In genomic region chr12:116717466-116718457, GRCh38 we compare ENCODE assay signal across 10 cellular contexts. TPM values are rescaled to one million over a fixed set of nuclear protein-coding genes. Genes with fewer than 3 reads are reported as not detected.
DNase-seq lines count a peak whose midpoint lies in the region; FAIRE-seq and TF ChIP-seq lines count a peak whose summit lies in the region.
"Had no signal": no experiment of that assay in that cellular context is flagged by ENCODE, and none has a peak within 500 bp of the region (broad histone marks: within the 10 kb centered on the region; RNA-seq: fewer than 3 reads in every experiment).

No MANE protein-coding gene starts in this region.

- POLR2A ChIA-PET in endothelial cell of umbilical vein (lab: Charles Lee), result no interaction called here

- TF ChIP-seq CTCF in endothelial cell of umbilical vein (IDR thresholded peaks at IDR 0.05; ENCODE audit: extremely low read depth in 1 of 2, insufficient read depth in 1 of 2, low read depth in 1 of 2, low read length in 2 of 2) (no peak), thyroid gland (IDR thresholded peaks at IDR 0.05) (no peak)

- TF ChIP-seq POLR2A in endothelial cell of umbilical vein (IDR thresholded peaks at IDR 0.05; ENCODE audit: low read depth, low read length) (no peak), thyroid gland (IDR thresholded peaks at IDR 0.05) (peak in 1 of 2 donors; percentile 53)

- H3K36me3 ChIP-seq in endothelial cell of umbilical vein (ENCODE audit: control insufficient read depth in 2 of 2, extremely low read depth in 1 of 2, insufficient read depth in 2 of 2, low read length in 2 of 2), result peaks cover 4 to 15% of the 10 kb centered on the region in 2 experiments
- peaks cover 17 to 53% of the 10 kb centered on the region in 2 experiments for H3K36me3 ChIP-seq in mesenchymal stem cell (ENCODE audit: control insufficient read depth in 1 of 2, insufficient read depth in 2 of 2, low read depth in 1 of 2, low read length in 2 of 2)
- peaks cover 3 to 26% of the 10 kb centered on the region in 2 donors for H3K36me3 ChIP-seq in thyroid gland

- no TSS peak for BruUV-seq in endothelial cell of umbilical vein (replicated peaks; lab: Mats Ljungman, UMichigan)

- H4K8ac ChIP-seq in mesenchymal stem cell (ENCODE audit: low read length), result no peak overlapping the region

- H2AFZ ChIP-seq in endothelial cell of umbilical vein (ENCODE audit: low read depth, low read length) (no peak overlapping the region), mesenchymal stem cell (ENCODE audit: low read depth, low read length) (no peak overlapping the region)

- H3K14ac ChIP-seq in mesenchymal stem cell (ENCODE audit: low read length in 2 of 2), result no peak overlapping the region

- peak; percentile 85 for DNase-seq in NCI-H446 treated with DMSO at 0.1 percent for 48 hours (lab: John Stamatoyannopoulos, UW)
- no peak for DNase-seq in endothelial cell of umbilical vein (ENCODE audit: low read depth, low spot score)
- DNase-seq in mesenchymal stem cell, result no peak
- peak; percentile 63 to 71 for DNase-seq in thyroid gland
- DNase-seq in COR-L47 (lab: John Stamatoyannopoulos, UW), result no peak
- no peak for DNase-seq in activated T-cell treated with anti-CD3 and anti-CD28 coated beads, Interleukin-2, amount 50 U/mL, for 48 hours
- DNase-seq in NCI-H2196 treated with DMSO at 0.1 percent for 48 hours (lab: John Stamatoyannopoulos, UW; ENCODE audit: unreplicated experiment), result no peak
- no peak for DNase-seq in HT-29 (ENCODE audit: low spot score)
- DNase-seq: effector memory CD8-positive, alpha-beta T cell; naive thymus-derived CD4-positive, alpha-beta T cell had no signal

- dilution Hi-C loops in endothelial cell of umbilical vein (cut with MboI; ENCODE audit: extremely low pct_ligation_motif_present, low sequenced_read_pairs), result no loop called here

- peaks cover 19% of the 10 kb centered on the region for H3K4me1 ChIP-seq in endothelial cell of umbilical vein (ENCODE audit: control insufficient read depth, extremely low read depth, insufficient read depth, low read length)
- peaks cover 17% of the 10 kb centered on the region for H3K4me1 ChIP-seq in mesenchymal stem cell (ENCODE audit: control insufficient read depth, insufficient read depth, low read depth, low read length)
- peaks cover 83 to 95% of the 10 kb centered on the region in 2 donors for H3K4me1 ChIP-seq in thyroid gland

- no peak overlapping the region for H2AK5ac ChIP-seq in mesenchymal stem cell (ENCODE audit: low read length, severe bottlenecking)

- peak overlapping the region; percentile 3 for H2BK5ac ChIP-seq in mesenchymal stem cell (ENCODE audit: low read depth, low read length, poor library complexity, severe bottlenecking)

- CTCF ChIA-PET in endothelial cell of umbilical vein (lab: Charles Lee), result interaction anchor here (1.0 to 2.7 kb wide), 8 partner anchors 8 to 421 kb away, joined by 3 to 17 read pairs (median 5); partner anchors contain the start of genes HRK, RNFT2 and SPRING1

- no peak overlapping the region for H3K4ac ChIP-seq in mesenchymal stem cell (ENCODE audit: low read depth in 1 of 2, low read length in 2 of 2)

- FAIRE-seq in endothelial cell of umbilical vein (lab: Jason Lieb, UNC), result no peak

- H3K27me3 ChIP-seq in endothelial cell of umbilical vein (ENCODE audit: control insufficient read depth in 2 of 2, insufficient read depth in 2 of 2, low read length in 2 of 2), result no peaks in the 10 kb centered on the region
- H3K27me3 ChIP-seq in mesenchymal stem cell (ENCODE audit: control insufficient read depth in 1 of 2, insufficient read depth in 1 of 2, low read length in 2 of 2), result no peaks in the 10 kb centered on the region
- no peaks in the 10 kb centered on the region for H3K27me3 ChIP-seq in thyroid gland

- no peak overlapping the region for H3K4me3 ChIP-seq in endothelial cell of umbilical vein (replicated peaks in 1 of 3; ENCODE audit: insufficient read depth in 1 of 3, low read depth in 1 of 3, low read length in 3 of 3)
- H3K4me3 ChIP-seq in mesenchymal stem cell (ENCODE audit: insufficient read depth in 1 of 2, low read depth in 1 of 2, low read length in 2 of 2), result peak overlapping the region in 1 of 2 experiments; percentile 69
- peak overlapping the region in 1 of 3 donors; percentile 10 for H3K4me3 ChIP-seq in thyroid gland (replicated peaks in 1 of 3)

- H3K23ac ChIP-seq in mesenchymal stem cell (ENCODE audit: low read length in 2 of 2), result no peak overlapping the region

- no peak overlapping the region for H4K91ac ChIP-seq in mesenchymal stem cell (ENCODE audit: low read length)

- H3K9me3 ChIP-seq in endothelial cell of umbilical vein (replicated peaks; ENCODE audit: control insufficient read depth, insufficient read depth, low read length) (no peaks in the 10 kb centered on the region), mesenchymal stem cell (ENCODE audit: control insufficient read depth, low read length) (no peaks in the 10 kb centered on the region), thyroid gland (no peaks in the 10 kb centered on the region)

- H3K4me2 ChIP-seq in endothelial cell of umbilical vein (ENCODE audit: insufficient read depth, low read length) (peak overlapping the region; percentile 78), mesenchymal stem cell (ENCODE audit: low read length, poor library complexity, severe bottlenecking) (peak overlapping the region; percentile 40)

- H3K79me2 ChIP-seq in endothelial cell of umbilical vein (ENCODE audit: control insufficient read depth, insufficient read depth, low read length), result no peaks in the 10 kb centered on the region

- no peak overlapping the region for H2BK120ac ChIP-seq in mesenchymal stem cell (ENCODE audit: low read depth, low read length)

- H3K9ac ChIP-seq in endothelial cell of umbilical vein (replicated peaks; ENCODE audit: extremely low read depth, insufficient read depth, low read length), result no peak overlapping the region
- H3K9ac ChIP-seq in mesenchymal stem cell (ENCODE audit: low read length), result peak overlapping the region; percentile 65

- H2BK12ac ChIP-seq in mesenchymal stem cell (ENCODE audit: low read length in 2 of 2), result no peak overlapping the region

- H3K27ac ChIP-seq in endothelial cell of umbilical vein (ENCODE audit: insufficient read depth, low read depth, low read length), result peak overlapping the region; percentile 66
- H3K27ac ChIP-seq in mesenchymal stem cell (ENCODE audit: low read length, poor library complexity, severe bottlenecking), result peak overlapping the region; percentile 78
- peak overlapping the region; percentile 91 to 96 (median 91) for H3K27ac ChIP-seq in thyroid gland

- no peak overlapping the region for H2BK15ac ChIP-seq in mesenchymal stem cell (ENCODE audit: low read depth, poor library complexity, severe bottlenecking)

- WGBS in mesenchymal stem cell, result 94% methylated on average over 27 of the region's 27 CpGs
- 34 to 35% methylated on average over 27 of the region's 27 CpGs for WGBS in thyroid gland, 2 donors

- no peaks in the 10 kb centered on the region for H3K9me1 ChIP-seq in endothelial cell of umbilical vein (replicated peaks; ENCODE audit: control insufficient read depth, extremely low read depth, insufficient read depth, low read length)

- H3K18ac ChIP-seq in mesenchymal stem cell (ENCODE audit: low read depth in 1 of 2, low read length in 2 of 2), result no peak overlapping the region

- intact Hi-C loops in endothelial cell of umbilical vein (cut with micrococcal nuclease) (loop anchor here (2.0 kb wide), 1 partner anchor 19 kb away; no protein-coding TSS in a partner anchor), thyroid gland (cut with DNase I) (no loop called here)

- H4K20me1 ChIP-seq in endothelial cell of umbilical vein (replicated peaks; ENCODE audit: control insufficient read depth, extremely low read depth, insufficient read depth, low read length), result no peaks in the 10 kb centered on the region

- peaks cover 20% of the 10 kb centered on the region for H3K79me1 ChIP-seq in mesenchymal stem cell (replicated peaks; ENCODE audit: low read length, poor library complexity, severe bottlenecking)

TF ChIP-seq in endothelial cell of umbilical vein, 7 proteins besides CTCF, POLR2A, EP300 and RAD21:
- TF ChIP-seq GATA2 (IDR thresholded peaks at IDR 0.05; ENCODE audit: insufficient read depth, insufficient read length, low read depth, low read length) (no peak), MYC (IDR thresholded peaks at IDR 0.05; ENCODE audit: low read depth, low read length) (no peak), FOS (IDR thresholded peaks at IDR 0.05; ENCODE audit: borderline replicate concordance, insufficient read depth, low read length) (no peak)

RNA-seq across cellular contexts. Expression of gene SPRING1, which starts 20.1 kb away (rescaled TPM):
- 40.4 and 50.0 TPM in 2 replicates for total RNA-seq in endothelial cell of umbilical vein
- polyA plus RNA-seq in endothelial cell of umbilical vein, result 17.5 and 20.2 TPM in 2 replicates
- polyA plus RNA-seq in endothelial cell of umbilical vein (2011; cell fraction: cytosol; rRNA removed), result 15.2 and 17.8 TPM in 2 replicates
- polyA plus RNA-seq in endothelial cell of umbilical vein (2011; cell fraction: nucleus; rRNA removed), result 8.1 and 10.9 TPM in 2 replicates
- polyA plus RNA-seq in endothelial cell of umbilical vein (2012), result 21.8 and 22.5 TPM in 2 replicates
- polyA minus RNA-seq in endothelial cell of umbilical vein, result 27.7 and 35.0 TPM in 2 replicates
- 13.6 TPM for polyA minus RNA-seq in endothelial cell of umbilical vein (2011; cell fraction: cytosol; rRNA and poly(A)+ RNA removed)
- polyA minus RNA-seq in endothelial cell of umbilical vein (2011; cell fraction: nucleus; rRNA and poly(A)+ RNA removed), result 10.1 and 10.6 TPM in 2 replicates
- polyA plus RNA-seq in mesenchymal stem cell (2013, experiment 1 of 2), result 24.9 TPM
- polyA plus RNA-seq in mesenchymal stem cell (2013, experiment 2 of 2), result 25.8 TPM
- total RNA-seq in thyroid gland, result 100 to 1,000 TPM in 2 of 4 donors, 10 to 100 TPM in 2; 88.0 to 163 (median 124) TPM
- 40.7 and 48.2 TPM in 2 replicates for total RNA-seq in HT-29 (2014; rRNA removed; shearing (Covaris generic))

RNA-seq across cellular contexts. Expression of gene RNFT2, which starts 20.4 kb away (rescaled TPM):
- total RNA-seq in endothelial cell of umbilical vein (5.1 and 6.6 TPM in 2 replicates), thyroid gland (1 to 10 TPM; 2.3 to 5.0 (median 4.5) TPM)
- polyA plus RNA-seq in endothelial cell of umbilical vein, result 1.4 and 1.7 TPM in 2 replicates
- 1.5 TPM in 2 replicates for polyA plus RNA-seq in endothelial cell of umbilical vein (2011; cell fraction: cytosol; rRNA removed)
- polyA plus RNA-seq in endothelial cell of umbilical vein (2011; cell fraction: nucleus; rRNA removed), result 1.8 TPM in 2 replicates
- 0.23 and 0.46 TPM in 2 replicates for polyA plus RNA-seq in endothelial cell of umbilical vein (2012)
- polyA minus RNA-seq in endothelial cell of umbilical vein, result 5.2 and 6.8 TPM in 2 replicates
- 14.1 TPM for polyA minus RNA-seq in endothelial cell of umbilical vein (2011; cell fraction: cytosol; rRNA and poly(A)+ RNA removed)
- 1.3 and 1.9 TPM in 2 replicates for polyA minus RNA-seq in endothelial cell of umbilical vein (2011; cell fraction: nucleus; rRNA and poly(A)+ RNA removed)
- 1.2 TPM for polyA plus RNA-seq in mesenchymal stem cell (2013, experiment 1 of 2)
- polyA plus RNA-seq in mesenchymal stem cell (2013, experiment 2 of 2), result 1.1 TPM
- 11.3 and 16.2 TPM in 2 replicates for total RNA-seq in HT-29 (2014; rRNA removed; shearing (Covaris generic))

Comparison
In these comparisons a context has a peak if more than half of its experiments do, and no peak if none do; other contexts are left out.
1. DNase-seq: peak in NCI-H446 treated with DMSO at 0.1 percent for 48 hours (single experiment) and thyroid gland (2 of 2); none in endothelial cell of umbilical vein (single experiment), mesenchymal stem cell (single experiment), COR-L47 (single experiment), activated T-cell treated with anti-CD3 and anti-CD28 coated beads, Interleukin-2, amount 50 U/mL, for 48 hours (0 of 2), NCI-H2196 treated with DMSO at 0.1 percent for 48 hours (single experiment) and HT-29 (single experiment).
2. Peak in every context shown above with its lines, with median percentiles within 50 percentile points of each other: H3K27ac ChIP-seq.